30 cellular contexts compared by ENCODE assay signal in the genomic region with DNA sequence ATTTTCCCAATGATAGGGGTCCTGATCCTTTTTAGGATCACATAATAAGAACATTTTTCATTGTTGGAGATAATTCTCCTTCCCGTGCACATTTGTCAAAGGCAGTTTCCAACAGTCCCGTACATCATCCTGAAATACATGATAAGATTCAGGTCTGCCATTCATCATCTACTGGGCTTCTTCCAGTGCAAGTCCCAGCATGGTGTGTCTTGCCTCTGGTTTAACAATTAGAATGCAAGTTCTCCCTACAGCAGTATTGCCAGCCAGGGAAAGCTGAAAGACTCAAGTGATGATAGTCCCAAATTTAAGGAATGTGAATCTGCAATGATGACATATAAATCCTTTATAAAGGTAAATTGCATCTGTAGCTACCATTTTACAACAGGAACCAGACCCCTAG.
"Had no signal": no experiment of that assay in that cellular context is flagged by ENCODE, and none has a peak within 500 bp of the region (broad histone marks: within the 10 kb centered on the region; RNA-seq: fewer than 3 reads in every experiment).

No MANE protein-coding gene starts in this region.

- H3K27ac ChIP-seq: ascending aorta, breast epithelium, coronary artery, dorsolateral prefrontal cortex, gastroesophageal sphincter had no signal

- H3K27me3 Mint-ChIP-seq: activated CD4-positive, alpha-beta memory T cell treated with anti-CD3 and anti-CD28 coated beads for 36 hours; activated CD4-positive, alpha-beta T cell treated with anti-CD3 and anti-CD28 coated beads, Interleukin-2, amount 10 ng/mL, durations not matched to agents 24 days and 14 days; activated naive CD4-positive, alpha-beta T cell treated with anti-CD3 and anti-CD28 coated beads, Interleukin-2, amount 10 ng/mL, durations not matched to agents 7 days and 5 days; activated T-cell treated with anti-CD3 and anti-CD28 coated beads, Interleukin-2, amount 50 U/mL, for 24 hours; brain; dendritic cell treated with granulocyte-macrophage colony-stimulating factor and Interleukin-4, amounts not matched to agents 40 ng/mL and 50 ng/mL, for 4 days; T-helper 17 cell had no signal

- H3K4me1 Mint-ChIP-seq: activated CD4-positive, alpha-beta T cell treated with anti-CD3 and anti-CD28 coated beads for 36 hours; activated CD4-positive, alpha-beta T cell treated with anti-CD3 and anti-CD28 coated beads, Interleukin-2, amount 10 ng/mL, durations not matched to agents 24 days and 14 days; activated naive CD4-positive, alpha-beta T cell treated with anti-CD3 and anti-CD28 coated beads, Interleukin-2, amount 10 ng/mL, durations not matched to agents 7 days and 5 days; activated naive CD8-positive, alpha-beta T cell treated with anti-CD3 and anti-CD28 coated beads, Interleukin-2, amount 10 ng/mL, durations not matched to agents 7 days and 5 days; central memory CD8-positive, alpha-beta T cell had no signal

- H3K36me3 ChIP-seq: ascending aorta, breast epithelium, gastroesophageal sphincter had no signal

- DNase-seq: activated CD4-positive, alpha-beta memory T cell treated with anti-CD3 and anti-CD28 coated beads for 36 hours; activated CD4-positive, alpha-beta T cell treated with anti-CD3 and anti-CD28 coated beads for 36 hours; activated CD4-positive, alpha-beta T cell treated with anti-CD3 and anti-CD28 coated beads, Interleukin-2, amount 10 ng/mL, durations not matched to agents 24 days and 14 days; activated CD4-positive, CD25-positive, alpha-beta regulatory T cell; activated CD4-positive, CD25-positive, alpha-beta regulatory T cell treated with anti-CD3 and anti-CD28 coated beads, Interleukin-2, amount 50 U/mL, for 72 hours; activated CD8-positive, alpha-beta memory T cell treated with anti-CD3 and anti-CD28 coated beads, Interleukin-2, amount 50 U/mL, for 48 hours; activated CD8-positive, alpha-beta T cell treated with anti-CD3 and anti-CD28 coated beads, Interleukin-2, amount 10 ng/mL, durations not matched to agents 7 days and 5 days; activated gamma-delta T cell; activated naive CD4-positive, alpha-beta T cell; activated naive CD4-positive, alpha-beta T cell treated with anti-CD3 and anti-CD28 coated beads, Interleukin-2, amount 10 ng/mL, durations not matched to agents 7 days and 5 days; activated naive CD8-positive, alpha-beta T cell treated with anti-CD3 and anti-CD28 coated beads, Interleukin-2, amount 10 ng/mL, durations not matched to agents 7 days and 5 days; activated T-cell treated with anti-CD3 and anti-CD28 coated beads for 4 hours; activated T-cell treated with anti-CD3 and anti-CD28 coated beads, Interleukin-2, amount 50 U/mL, for 24 hours; activated T-cell treated with anti-CD3 and anti-CD28 coated beads, Interleukin-2, amount 50 U/mL, for 72 hours; dorsolateral prefrontal cortex; effector memory CD4-positive, alpha-beta T cell; endodermal cell; foreskin melanocyte; T-helper 1 cell; T-helper 17 cell; T1000 had no signal

- H3K4me3 ChIP-seq: ascending aorta, breast epithelium, coronary artery, dorsolateral prefrontal cortex, gastroesophageal sphincter had no signal

- H3K4me1 ChIP-seq: ascending aorta, breast epithelium, gastroesophageal sphincter had no signal

- H3K4me3 Mint-ChIP-seq: activated CD4-positive, alpha-beta memory T cell treated with anti-CD3 and anti-CD28 coated beads for 36 hours; activated CD4-positive, alpha-beta T cell treated with anti-CD3 and anti-CD28 coated beads for 36 hours; activated CD4-positive, alpha-beta T cell treated with anti-CD3 and anti-CD28 coated beads, Interleukin-2, amount 10 ng/mL, durations not matched to agents 24 days and 14 days; activated CD8-positive, alpha-beta T cell treated with anti-CD3 and anti-CD28 coated beads, Interleukin-2, amount 10 ng/mL, durations not matched to agents 7 days and 5 days; activated naive CD4-positive, alpha-beta T cell treated with anti-CD3 and anti-CD28 coated beads, Interleukin-2, amount 10 ng/mL, durations not matched to agents 7 days and 5 days; activated naive CD8-positive, alpha-beta T cell treated with anti-CD3 and anti-CD28 coated beads, Interleukin-2, amount 10 ng/mL, durations not matched to agents 7 days and 5 days; activated T-cell treated with anti-CD3 and anti-CD28 coated beads, Interleukin-2, amount 50 U/mL, for 24 hours; activated T-cell treated with anti-CD3 and anti-CD28 coated beads, Interleukin-2, amount 50 U/mL, for 72 hours; brain; central memory CD8-positive, alpha-beta T cell; dendritic cell treated with granulocyte-macrophage colony-stimulating factor and Interleukin-4, amounts not matched to agents 40 ng/mL and 50 ng/mL, for 4 days; endodermal cell; T-helper 17 cell; T-helper 2 cell treated with Interferon-gamma antibody and Interleukin-4, amounts not matched to agents 5 μg/mL and 100 μg/mL, for 36 hours had no signal

- ATAC-seq: activated CD4-positive, alpha-beta T cell treated with anti-CD3 and anti-CD28 coated beads for 36 hours; activated CD8-positive, alpha-beta T cell treated with anti-CD3 and anti-CD28 coated beads, Interleukin-2, amount 10 ng/mL, durations not matched to agents 7 days and 5 days; activated naive CD4-positive, alpha-beta T cell treated with anti-CD3 and anti-CD28 coated beads, Interleukin-2, amount 50 U/mL, for 72 hours; activated T-cell treated with anti-CD3 and anti-CD28 coated beads, Interleukin-2, amount 50 U/mL, for 72 hours; gastroesophageal sphincter; T-helper 17 cell had no signal

- H3K27me3 ChIP-seq: ascending aorta, breast epithelium, dorsolateral prefrontal cortex, gastroesophageal sphincter had no signal

- H3K9me3 ChIP-seq: ascending aorta, breast epithelium, gastroesophageal sphincter had no signal

- H3K9me3 Mint-ChIP-seq: activated CD4-positive, alpha-beta memory T cell treated with anti-CD3 and anti-CD28 coated beads for 36 hours; activated CD4-positive, alpha-beta T cell treated with anti-CD3 and anti-CD28 coated beads, Interleukin-2, amount 10 ng/mL, durations not matched to agents 24 days and 14 days; activated naive CD4-positive, alpha-beta T cell treated with anti-CD3 and anti-CD28 coated beads, Interleukin-2, amount 10 ng/mL, durations not matched to agents 7 days and 5 days; activated naive CD4-positive, alpha-beta T cell treated with anti-CD3 and anti-CD28 coated beads, Interleukin-2, amount 50 U/mL, for 72 hours; activated naive CD8-positive, alpha-beta T cell treated with anti-CD3 and anti-CD28 coated beads, Interleukin-2, amount 10 ng/mL, durations not matched to agents 7 days and 5 days; activated T-cell treated with anti-CD3 and anti-CD28 coated beads, Interleukin-2, amount 50 U/mL, for 24 hours; activated T-cell treated with anti-CD3 and anti-CD28 coated beads, Interleukin-2, amount 50 U/mL, for 72 hours; brain; central memory CD8-positive, alpha-beta T cell; dendritic cell treated with granulocyte-macrophage colony-stimulating factor and Interleukin-4, amounts not matched to agents 40 ng/mL and 50 ng/mL, for 4 days; endodermal cell; T-helper 2 cell treated with Interferon-gamma antibody and Interleukin-4, amounts not matched to agents 5 μg/mL and 100 μg/mL, for 36 hours had no signal

- H3K27ac Mint-ChIP-seq: activated CD4-positive, alpha-beta memory T cell treated with anti-CD3 and anti-CD28 coated beads for 36 hours; activated CD4-positive, alpha-beta T cell treated with anti-CD3 and anti-CD28 coated beads for 36 hours; activated CD4-positive, alpha-beta T cell treated with anti-CD3 and anti-CD28 coated beads, Interleukin-2, amount 10 ng/mL, durations not matched to agents 24 days and 14 days; activated CD8-positive, alpha-beta T cell treated with anti-CD3 and anti-CD28 coated beads, Interleukin-2, amount 10 ng/mL, durations not matched to agents 7 days and 5 days; activated naive CD4-positive, alpha-beta T cell treated with anti-CD3 and anti-CD28 coated beads, Interleukin-2, amount 10 ng/mL, durations not matched to agents 7 days and 5 days; activated naive CD4-positive, alpha-beta T cell treated with anti-CD3 and anti-CD28 coated beads, Interleukin-2, amount 50 U/mL, for 72 hours; activated naive CD8-positive, alpha-beta T cell treated with anti-CD3 and anti-CD28 coated beads, Interleukin-2, amount 10 ng/mL, durations not matched to agents 7 days and 5 days; activated T-cell treated with anti-CD3 and anti-CD28 coated beads, Interleukin-2, amount 50 U/mL, for 24 hours; activated T-cell treated with anti-CD3 and anti-CD28 coated beads, Interleukin-2, amount 50 U/mL, for 72 hours; dendritic cell treated with granulocyte-macrophage colony-stimulating factor and Interleukin-4, amounts not matched to agents 40 ng/mL and 50 ng/mL, for 4 days; endodermal cell; T-helper 17 cell; T-helper 2 cell treated with Interferon-gamma antibody and Interleukin-4, amounts not matched to agents 5 μg/mL and 100 μg/mL, for 36 hours had no signal

- H3K36me3 Mint-ChIP-seq: activated CD4-positive, alpha-beta memory T cell treated with anti-CD3 and anti-CD28 coated beads for 36 hours; activated naive CD4-positive, alpha-beta T cell treated with anti-CD3 and anti-CD28 coated beads, Interleukin-2, amount 10 ng/mL, durations not matched to agents 7 days and 5 days; activated naive CD8-positive, alpha-beta T cell treated with anti-CD3 and anti-CD28 coated beads, Interleukin-2, amount 10 ng/mL, durations not matched to agents 7 days and 5 days; brain had no signal
